1 cellular context compared by ENCODE assay signal in genomic region chr20:3106658-3107463, GRCh38.
TF ChIP-seq lines count a peak whose summit lies in the region.

No MANE protein-coding gene starts in this region.

TF ChIP-seq in HepG2, 621 proteins besides CTCF, POLR2A, EP300 and RAD21 (continued from another document and continues in another):
- TF ChIP-seq SNAPC4 (CRISPR knock-in tag; IDR thresholded peaks at IDR 0.05) (0 out of 2 replicates have a peak, but pooled peaks have one; percentile 30), FOXK1 (CRISPR knock-in tag; IDR thresholded peaks at IDR 0.05; ENCODE audit: borderline replicate concordance, low read depth) (peak; percentile 22; the same call in 1 of the 2 replicates), SSRP1 (CRISPR knock-in tag; IDR thresholded peaks at IDR 0.05) (no peak), ZNF879 (CRISPR knock-in tag; IDR thresholded peaks at IDR 0.05) (no peak), ZSCAN22 (CRISPR knock-in tag; IDR thresholded peaks at IDR 0.05) (no peak), KMT2B (CRISPR knock-in tag; IDR thresholded peaks at IDR 0.05) (no peak), ZNF362 (CRISPR knock-in tag; IDR thresholded peaks at IDR 0.05; ENCODE audit: borderline replicate concordance) (no peak), FOXP1 (IDR thresholded peaks at IDR 0.05) (no peak), FOXP1 (CRISPR knock-in tag; IDR thresholded peaks at IDR 0.05) (no peak; the same call in 1 of the 2 replicates), MAFK (conservative IDR thresholded peaks at IDR 0.05 in 1 of 2, IDR thresholded peaks at IDR 0.05 in 1 of 2; ENCODE audit: low read length in 2 of 2) (no peak), ZFX (CRISPR knock-in tag; IDR thresholded peaks at IDR 0.05; ENCODE audit: low read depth) (peak; percentile 57), NCOR1 (IDR thresholded peaks at IDR 0.05; ENCODE audit: borderline replicate concordance, low read length) (peak; percentile 49; the same call in 1 of the 2 replicates), NAIF1 (CRISPR knock-in tag; IDR thresholded peaks at IDR 0.05; ENCODE audit: borderline replicate concordance) (no peak), ZBTB1 (CRISPR knock-in tag; IDR thresholded peaks at IDR 0.05; ENCODE audit: borderline replicate concordance) (no peak), KMT2A (CRISPR knock-in tag; IDR thresholded peaks at IDR 0.05) (no peak), ZNF230 (CRISPR knock-in tag; IDR thresholded peaks at IDR 0.05) (no peak), ZKSCAN1 (IDR thresholded peaks at IDR 0.05; ENCODE audit: low read length) (no peak), ZNF275 (CRISPR knock-in tag; IDR thresholded peaks at IDR 0.05; ENCODE audit: borderline replicate concordance) (no peak), THAP11 (CRISPR knock-in tag; IDR thresholded peaks at IDR 0.05) (no peak; the same call in 1 of the 2 replicates), NR2C2 (CRISPR knock-in tag; IDR thresholded peaks at IDR 0.05; ENCODE audit: borderline replicate concordance) (peak; percentile 80), NFAT5 (CRISPR knock-in tag; IDR thresholded peaks at IDR 0.05) (no peak; the same call in 1 of the 2 replicates), ZNF761 (CRISPR knock-in tag; conservative IDR thresholded peaks at IDR 0.05) (no peak), GATA4 (IDR thresholded peaks at IDR 0.05; ENCODE audit: borderline replicate concordance, low read depth) (no peak), RNF2 (conservative IDR thresholded peaks at IDR 0.05; ENCODE audit: low read depth) (no peak), EED (CRISPR knock-in tag; IDR thresholded peaks at IDR 0.05) (0 out of 2 replicates have a peak, but pooled peaks have one; percentile 79), XBP1 (CRISPR knock-in tag; IDR thresholded peaks at IDR 0.05) (no peak), AKAP8 (CRISPR knock-in tag; IDR thresholded peaks at IDR 0.05) (0 out of 2 replicates have a peak, but pooled peaks have one; percentile 78), MAFF (IDR thresholded peaks at IDR 0.05; ENCODE audit: low read depth, low read length) (no peak), RBM22 (optimal IDR thresholded peaks at IDR 0.05; ENCODE audit: low read length) (peak; percentile 75), ZNF773 (CRISPR knock-in tag; IDR thresholded peaks at IDR 0.05; ENCODE audit: borderline replicate concordance) (no peak), CREB1 (IDR thresholded peaks at IDR 0.05) (no peak), CREB1 (CRISPR knock-in tag; IDR thresholded peaks at IDR 0.05) (no peak), ZFP36 (IDR thresholded peaks at IDR 0.05; ENCODE audit: borderline replicate concordance, low read depth, low read length, partially characterized antibody) (no peak), GLI4 (CRISPR knock-in tag; IDR thresholded peaks at IDR 0.05; ENCODE audit: borderline replicate concordance) (no peak), RXRA (CRISPR knock-in tag; IDR thresholded peaks at IDR 0.05) (peak; percentile 97), CBX5 (CRISPR knock-in tag; IDR thresholded peaks at IDR 0.05; ENCODE audit: borderline replicate concordance) (peak; percentile 84; the same call in 1 of the 2 replicates), ZFP82 (CRISPR knock-in tag; IDR thresholded peaks at IDR 0.05; ENCODE audit: borderline replicate concordance) (no peak), TFDP2 (CRISPR knock-in tag; IDR thresholded peaks at IDR 0.05) (peak; percentile 77), SATB2 (CRISPR knock-in tag; IDR thresholded peaks at IDR 0.05) (no peak), CENPT (CRISPR knock-in tag; IDR thresholded peaks at IDR 0.05; ENCODE audit: low read depth) (no peak), ETV5 (CRISPR knock-in tag; IDR thresholded peaks at IDR 0.05; ENCODE audit: borderline replicate concordance) (peak; percentile 92), ZNF644 (CRISPR knock-in tag; IDR thresholded peaks at IDR 0.05; ENCODE audit: low read depth) (peak; percentile 83), ZNF569 (CRISPR knock-in tag; IDR thresholded peaks at IDR 0.05; ENCODE audit: borderline replicate concordance) (no peak), ZNF501 (CRISPR knock-in tag; IDR thresholded peaks at IDR 0.05) (peak; percentile 64; the same call in 1 of the 2 replicates), EHMT2 (IDR thresholded peaks at IDR 0.05; ENCODE audit: borderline replicate concordance, low read depth, low read length) (peak; percentile 82), MTA1 (CRISPR knock-in tag; IDR thresholded peaks at IDR 0.05; ENCODE audit: borderline replicate concordance) (peak; percentile 97; the same call in 1 of the 2 replicates), MXD3 (CRISPR knock-in tag; IDR thresholded peaks at IDR 0.05) (no peak), GTF3A (CRISPR knock-in tag; conservative IDR thresholded peaks at IDR 0.05) (no peak), HOXA3 (CRISPR knock-in tag; IDR thresholded peaks at IDR 0.05) (peak; percentile 89), LBX2 (CRISPR knock-in tag; IDR thresholded peaks at IDR 0.05; ENCODE audit: borderline replicate concordance) (no peak), PHF21A (CRISPR knock-in tag; IDR thresholded peaks at IDR 0.05) (peak; percentile 90), SRY (CRISPR knock-in tag; IDR thresholded peaks at IDR 0.05) (0 out of 2 replicates have a peak, but pooled peaks have one; percentile 9), NR3C1 (CRISPR knock-in tag; IDR thresholded peaks at IDR 0.05) (no peak), KAT2B (IDR thresholded peaks at IDR 0.05; ENCODE audit: borderline replicate concordance, low read depth, low read length) (no peak), ZSCAN20 (CRISPR knock-in tag; IDR thresholded peaks at IDR 0.05; ENCODE audit: borderline replicate concordance) (no peak), POLR2G (IDR thresholded peaks at IDR 0.05; ENCODE audit: low read depth, low read length) (peak; percentile 24; the same call in 1 of the 2 replicates), ZNF788 (CRISPR knock-in tag; IDR thresholded peaks at IDR 0.05; ENCODE audit: borderline replicate concordance) (peak; percentile 78; the same call in 1 of the 2 replicates), ATF1 (CRISPR knock-in tag; IDR thresholded peaks at IDR 0.05) (no peak), BRD4 (CRISPR knock-in tag; IDR thresholded peaks at IDR 0.05) (peak; percentile 96), WIZ (CRISPR knock-in tag; IDR thresholded peaks at IDR 0.05) (no peak), ZNF775 (CRISPR knock-in tag; IDR thresholded peaks at IDR 0.05; ENCODE audit: borderline replicate concordance) (0 out of 2 replicates have a peak, but pooled peaks have one; percentile 66), ZNF350 (CRISPR knock-in tag; IDR thresholded peaks at IDR 0.05; ENCODE audit: borderline replicate concordance, low read depth) (peak; percentile 76), PHF8 (CRISPR knock-in tag; IDR thresholded peaks at IDR 0.05) (no peak; the same call in 1 of the 2 replicates)
